Comparison of ENCODE assay signal across 17 cellular contexts in the genomic region with DNA sequence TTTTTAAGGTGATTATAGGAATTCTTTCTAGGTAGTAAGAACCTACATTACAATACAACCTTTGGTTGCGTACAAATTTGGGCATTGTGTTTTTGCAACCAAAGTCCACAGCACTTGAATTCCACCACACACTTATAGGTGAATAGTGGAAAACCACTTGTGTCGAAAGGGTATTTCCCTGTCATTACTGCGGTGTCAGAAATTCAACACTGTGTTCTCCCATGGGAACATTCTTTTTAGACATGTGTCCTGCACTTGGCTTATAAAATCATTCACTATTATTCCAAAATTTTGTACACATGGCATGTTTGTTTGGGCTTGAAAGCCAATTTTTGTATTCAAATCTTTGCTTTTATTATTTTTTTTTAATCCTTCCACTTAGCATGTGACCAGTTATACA.
DNase-seq lines count a peak whose midpoint lies in the region; ATAC-seq, FAIRE-seq and TF ChIP-seq lines count a peak whose summit lies in the region.
"Had no signal": no experiment of that assay in that cellular context is flagged by ENCODE, and none has a peak within 500 bp of the region (broad histone marks: within the 10 kb centered on the region; RNA-seq: fewer than 3 reads in every experiment).

No MANE protein-coding gene starts in this region.

- H3K27me3 ChIP-seq in IMR-90 (ENCODE audit: control insufficient read depth, insufficient read depth, low read length), result no peaks in the 10 kb centered on the region
- H3K27me3 ChIP-seq in mesenchymal stem cell (ENCODE audit: control insufficient read depth in 1 of 2, insufficient read depth in 1 of 2, low read length in 2 of 2), result no peaks in the 10 kb centered on the region

- H4K20me1 ChIP-seq in IMR-90 (ENCODE audit: insufficient read depth, low read length), result no peaks in the 10 kb centered on the region

- H2BK5ac ChIP-seq in IMR-90 (ENCODE audit: low read depth, low read length, poor library complexity, severe bottlenecking) (no peak overlapping the region), mesenchymal stem cell (ENCODE audit: low read depth, low read length, poor library complexity, severe bottlenecking) (no peak overlapping the region)

- no peak overlapping the region for H3K9ac ChIP-seq in IMR-90 (ENCODE audit: low read depth, low read length)
- H3K9ac ChIP-seq in mesenchymal stem cell (ENCODE audit: low read length), result no peak overlapping the region

- H2AK5ac ChIP-seq in IMR-90 (ENCODE audit: low read depth, low read length) (no peak overlapping the region; the same call in 1 of the 2 replicates), mesenchymal stem cell (ENCODE audit: low read length, severe bottlenecking) (peak overlapping the region; percentile 74)

- no peak overlapping the region for H3K56ac ChIP-seq in IMR-90 (ENCODE audit: extremely low read depth, insufficient read depth, low read length)

- TF ChIP-seq RAD21 in IMR-90 (IDR thresholded peaks at IDR 0.05; ENCODE audit: low read length), result no peak

- H2BK15ac ChIP-seq in IMR-90 (ENCODE audit: low read depth, low read length) (no peak overlapping the region), mesenchymal stem cell (ENCODE audit: low read depth, poor library complexity, severe bottlenecking) (no peak overlapping the region)

- H3K4me3 ChIP-seq in IMR-90 (ENCODE audit: insufficient read depth, low read depth, low read length) (no peak overlapping the region), mesenchymal stem cell (ENCODE audit: insufficient read depth in 1 of 2, low read depth in 1 of 2, low read length in 2 of 2) (no peak overlapping the region), mucosa of descending colon (no peak overlapping the region)

- peaks cover 11% of the 10 kb centered on the region for H3K4me1 ChIP-seq in IMR-90 (ENCODE audit: control insufficient read depth, insufficient read depth, low read length)
- peaks cover 14% of the 10 kb centered on the region for H3K4me1 ChIP-seq in mesenchymal stem cell (ENCODE audit: control insufficient read depth, insufficient read depth, low read depth, low read length)
- no peaks in the 10 kb centered on the region for H3K4me1 ChIP-seq in mucosa of descending colon (ENCODE audit: low read depth)

- H3K4ac ChIP-seq in IMR-90 (ENCODE audit: low read depth, low read length), result no peak overlapping the region
- H3K4ac ChIP-seq in mesenchymal stem cell (ENCODE audit: low read depth in 1 of 2, low read length in 2 of 2), result no peak overlapping the region

- CTCF ChIA-PET in IMR-90 (lab: Yijun Ruan, JAX), result no interaction called here

- in situ Hi-C loops in IMR-90 (cut with MboI; ENCODE audit: low sequenced_read_pairs), result no loop called here

- no peak overlapping the region for H4K5ac ChIP-seq in IMR-90 (ENCODE audit: low read depth, low read length)

- dilution Hi-C loops in IMR-90 (cut with HindIII; ENCODE audit: low sequenced_read_pairs, unreplicated experiment), result no loop called here

- H4K8ac ChIP-seq in IMR-90 (ENCODE audit: low read depth in 2 of 2, low read length in 2 of 2) (no peak overlapping the region), mesenchymal stem cell (ENCODE audit: low read length) (no peak overlapping the region)

- H2BK12ac ChIP-seq in mesenchymal stem cell (ENCODE audit: low read length in 2 of 2), result no peak overlapping the region

- H3K23ac ChIP-seq in IMR-90 (ENCODE audit: low read depth, low read length), result no peak overlapping the region
- H3K23ac ChIP-seq in mesenchymal stem cell (ENCODE audit: low read length in 2 of 2), result no peak overlapping the region

- H3K18ac ChIP-seq in IMR-90 (ENCODE audit: low read depth, low read length) (no peak overlapping the region), mesenchymal stem cell (ENCODE audit: low read depth in 1 of 2, low read length in 2 of 2) (no peak overlapping the region)

- H3K36me3 ChIP-seq in IMR-90 (ENCODE audit: control insufficient read depth, insufficient read depth, low read length) (no peaks in the 10 kb centered on the region), mesenchymal stem cell (ENCODE audit: control insufficient read depth in 1 of 2, insufficient read depth in 2 of 2, low read depth in 1 of 2, low read length in 2 of 2) (no peaks in the 10 kb centered on the region), mucosa of descending colon (ENCODE audit: low read depth) (no peaks in the 10 kb centered on the region)

- POLR2A ChIA-PET in IMR-90 (lab: Charles Lee; ENCODE audit: unreplicated experiment), result interaction anchor here (0.6 kb wide), 1 partner anchor 486 kb away, joined by 3 read pairs; no protein-coding TSS in a partner anchor

- ATAC-seq in IMR-90 (ENCODE audit: low read depth) (no peak), mucosa of descending colon (no peak)

- intact Hi-C loops in IMR-90 (cut with micrococcal nuclease), result no loop called here
- intact Hi-C loops in mucosa of descending colon (cut with DNase I, micrococcal nuclease), result no loop called here

- H2AK9ac ChIP-seq in IMR-90 (replicated peaks; ENCODE audit: low read depth, low read length, poor library complexity), result no peak overlapping the region

- H3K14ac ChIP-seq in IMR-90 (replicated peaks; ENCODE audit: low read depth, low read length) (no peak overlapping the region; the same call in 1 of the 2 replicates), mesenchymal stem cell (ENCODE audit: low read length in 2 of 2) (no peak overlapping the region)

- WGBS in IMR-90 (ENCODE audit: extremely low coverage in 2 of 2, insufficient read length in 1 of 2), 2 experiments, result no CpG with 5 or more reads among the region's 3 CpGs
- 50% methylated on average over 2 of the region's 3 CpGs for WGBS in mesenchymal stem cell

- DNase-seq in GM12891 (ENCODE audit: insufficient read length, low spot score), result no peak
- no peak for DNase-seq in GM18507 (ENCODE audit: extremely low spot score, insufficient read length, low read depth)
- no peak for DNase-seq in IMR-90
- no peak for DNase-seq in mesenchymal stem cell
- no peak for DNase-seq in mucosa of descending colon
- no peak for DNase-seq in iPS-NIHi11 (ENCODE audit: low spot score)
- no peak for DNase-seq in NCI-H748 treated with DMSO at 0.1 percent for 48 hours (lab: John Stamatoyannopoulos, UW)
- DNase-seq in stimulated activated CD4-positive, alpha-beta T cell treated with anti-CD3 and anti-CD28 coated beads, Interleukin-4, amount 100 ng/mL, for 1 hour, result no peak
- DNase-seq: C1 segment of cervical spinal cord; Calu3; CD4-positive, alpha-beta memory T cell; COR-L47; DMS53; DMS79 treated with DMSO at 0.1 percent for 48 hours; H7 had no signal

- no peak for TF ChIP-seq CTCF in IMR-90 (conservative IDR thresholded peaks at IDR 0.05; ENCODE audit: low read depth, low read length)
- no peak for TF ChIP-seq CTCF in mucosa of descending colon (IDR thresholded peaks at IDR 0.05)

- peaks cover 9% of the 10 kb centered on the region for H3K9me1 ChIP-seq in IMR-90 (ENCODE audit: insufficient read depth, low read length)

- H4K91ac ChIP-seq in IMR-90 (ENCODE audit: insufficient read depth, low read depth, low read length), result no peak overlapping the region
- H4K91ac ChIP-seq in mesenchymal stem cell (ENCODE audit: low read length), result no peak overlapping the region

- no TSS peak for BruUV-seq in IMR-90 (replicated peaks; lab: Mats Ljungman, UMichigan)

- FAIRE-seq in GM12891 (lab: Jason Lieb, UNC), result peak; percentile 69
- FAIRE-seq in GM18507 (lab: Jason Lieb, UNC), result peak; percentile 50
- FAIRE-seq: G401.6, H1 had no signal

- H3K79me1 ChIP-seq in IMR-90 (ENCODE audit: low read depth in 1 of 2, low read length in 2 of 2) (peaks cover 0 to 29% of the 10 kb centered on the region in 2 experiments; a peak in 2 of 4 replicates), mesenchymal stem cell (replicated peaks; ENCODE audit: low read length, poor library complexity, severe bottlenecking) (peaks cover 1% of the 10 kb centered on the region)

- H3K4me2 ChIP-seq in IMR-90 (ENCODE audit: low read depth, low read length), result no peak overlapping the region
- H3K4me2 ChIP-seq in mesenchymal stem cell (ENCODE audit: low read length, poor library complexity, severe bottlenecking), result no peak overlapping the region

- H3K27ac ChIP-seq in IMR-90 (ENCODE audit: insufficient read depth, low read length) (no peak overlapping the region), mesenchymal stem cell (ENCODE audit: low read length, poor library complexity, severe bottlenecking) (no peak overlapping the region)

- H3K9me3 ChIP-seq in IMR-90 (ENCODE audit: control insufficient read depth, insufficient read depth, low read length), result no peaks in the 10 kb centered on the region
- no peaks in the 10 kb centered on the region for H3K9me3 ChIP-seq in mesenchymal stem cell (ENCODE audit: control insufficient read depth, low read length)
- H3K9me3 ChIP-seq in mucosa of descending colon, result no peaks in the 10 kb centered on the region

- no peak overlapping the region for H2BK20ac ChIP-seq in IMR-90 (ENCODE audit: low read depth, low read length)

- no peak for TF ChIP-seq POLR2A in GM12891 (IDR thresholded peaks at IDR 0.05; ENCODE audit: low read depth, low read length)
- TF ChIP-seq POLR2A in IMR-90 (IDR thresholded peaks at IDR 0.05; ENCODE audit: low read depth, low read length), result no peak

- H2BK120ac ChIP-seq in IMR-90 (ENCODE audit: low read depth, low read length) (peak overlapping the region; percentile 56; the same call in 1 of the 2 replicates), mesenchymal stem cell (ENCODE audit: low read depth, low read length) (no peak overlapping the region)

- H2AFZ ChIP-seq in IMR-90 (replicated peaks; ENCODE audit: low read length, poor library complexity), result no peak overlapping the region
- no peak overlapping the region for H2AFZ ChIP-seq in mesenchymal stem cell (ENCODE audit: low read depth, low read length)

TF ChIP-seq in GM12891, 5 proteins besides CTCF, POLR2A, EP300 and RAD21:
- TF ChIP-seq SPI1 (IDR thresholded peaks at IDR 0.05; ENCODE audit: low read depth, low read length) (no peak), PAX5 (IDR thresholded peaks at IDR 0.05; ENCODE audit: insufficient read depth, low read length, severe bottlenecking) (no peak), POU2F2 (IDR thresholded peaks at IDR 0.05; ENCODE audit: low read depth, low read length) (no peak), POLR2AphosphoS5 (IDR thresholded peaks at IDR 0.05; ENCODE audit: low read depth, low read length) (no peak), TAF1 (IDR thresholded peaks at IDR 0.05; ENCODE audit: low read depth, low read length) (no peak)

TF ChIP-seq in IMR-90, 13 proteins besides CTCF, POLR2A, EP300 and RAD21 (continues in another document):
- TF ChIP-seq CEBPB (IDR thresholded peaks at IDR 0.05; ENCODE audit: low read depth, low read length), result no peak
- TF ChIP-seq MXI1 (IDR thresholded peaks at IDR 0.05; ENCODE audit: borderline replicate concordance, low read depth, low read length), result no peak
- no peak for TF ChIP-seq MAZ (IDR thresholded peaks at IDR 0.05; ENCODE audit: borderline replicate concordance, low read depth, low read length)
- TF ChIP-seq NFE2L2 (IDR thresholded peaks at IDR 0.05; ENCODE audit: low read depth, low read length), result no peak
